In genomic region chr18:49723648-49724180, GRCh38 we compare ENCODE assay signal across 10 cellular contexts.
DNase-seq lines count a peak whose midpoint lies in the region; ATAC-seq, FAIRE-seq and TF ChIP-seq lines count a peak whose summit lies in the region.
"Had no signal": no experiment of that assay in that cellular context is flagged by ENCODE, and none has a peak within 500 bp of the region (broad histone marks: within the 10 kb centered on the region; RNA-seq: fewer than 3 reads in every experiment).

No MANE protein-coding gene starts in this region.

- no peak for TF ChIP-seq CTCF in GM20000 (IDR thresholded peaks at IDR 0.05; ENCODE audit: extremely low read depth, missing control alignments)
- TF ChIP-seq CTCF in keratinocyte (optimal IDR thresholded peaks at IDR 0.05 in 1 of 3, IDR thresholded peaks at IDR 0.05 in 1 of 3, conservative IDR thresholded peaks at IDR 0.05 in 1 of 3; ENCODE audit: extremely low read depth in 1 of 3, insufficient read depth in 2 of 3, low read length in 3 of 3) = no peak

- H3K4me3 ChIP-seq in keratinocyte (ENCODE audit: control insufficient read depth in 2 of 3, extremely low read depth in 1 of 3, insufficient read depth in 2 of 3, low read depth in 1 of 3, low read length in 3 of 3) = no peak overlapping the region
- H3K4me3 ChIP-seq: cardiac muscle cell had no signal

- peak overlapping the region; percentile 65 for H3K27ac ChIP-seq in keratinocyte (ENCODE audit: control insufficient read depth, insufficient read depth, low read length)
- H3K27ac ChIP-seq: cardiac muscle cell had no signal

- H2AFZ ChIP-seq in keratinocyte (ENCODE audit: control insufficient read depth, low read length) = peak overlapping the region; percentile 39

- H3K27me3 ChIP-seq in keratinocyte (ENCODE audit: control insufficient read depth, extremely low read depth, insufficient read depth, low read length) = no peaks in the 10 kb centered on the region
- H3K27me3 ChIP-seq: cardiac muscle cell had no signal

- H4K20me1 ChIP-seq in keratinocyte (ENCODE audit: control insufficient read depth, extremely low read depth, insufficient read depth, low read length) = no peaks in the 10 kb centered on the region

- peak overlapping the region; percentile 67 for H3K9ac ChIP-seq in keratinocyte (ENCODE audit: control insufficient read depth, extremely low read depth, insufficient read depth, low read length)

- H3K4me1 ChIP-seq in keratinocyte (ENCODE audit: control insufficient read depth, extremely low read depth, insufficient read depth, low read length) = peaks cover 20% of the 10 kb centered on the region

- H3K9me3 ChIP-seq in keratinocyte (ENCODE audit: control insufficient read depth, low read depth, low read length) = no peaks in the 10 kb centered on the region

- no peak for ATAC-seq in GM19328 (IDR thresholded peaks at IDR 0.05; ENCODE audit: unreplicated experiment)
- no peak for ATAC-seq in HG02571 (IDR thresholded peaks at IDR 0.05; ENCODE audit: unreplicated experiment)

- DNase-seq in A172 (ENCODE audit: low spot score) (peak; percentile 90), GM20000 (ENCODE audit: low spot score) (peak; percentile 16), SW480 (ENCODE audit: low spot score) (peak; percentile 75), keratinocyte (ENCODE audit: low read depth, low spot score) (no peak), ecto neural progenitor cell (ENCODE audit: low spot score) (no peak), HK-2 (ENCODE audit: unreplicated experiment) (no peak)
- DNase-seq: CD4-positive, alpha-beta memory T cell had no signal

- dilution Hi-C loops in keratinocyte (cut with MboI; ENCODE audit: extremely low pct_ligation_motif_present, low sequenced_read_pairs) = no loop called here

- FAIRE-seq in keratinocyte (lab: Jason Lieb, UNC) = peak; percentile 95

- peak overlapping the region; percentile 69 for H3K4me2 ChIP-seq in keratinocyte (ENCODE audit: control insufficient read depth, extremely low read depth, insufficient read depth, low read depth, low read length)

- H3K36me3 ChIP-seq in keratinocyte (ENCODE audit: control insufficient read depth in 2 of 2, extremely low read depth in 1 of 2, insufficient read depth in 2 of 2, low read length in 2 of 2) = no peaks in the 10 kb centered on the region
- H3K36me3 ChIP-seq: cardiac muscle cell had no signal

- no peaks in the 10 kb centered on the region for H3K9me1 ChIP-seq in keratinocyte (ENCODE audit: control insufficient read depth, extremely low read depth, insufficient read depth, low read length)

- H3K79me2 ChIP-seq in keratinocyte (ENCODE audit: control insufficient read depth, insufficient read depth, low read length) = no peaks in the 10 kb centered on the region

Comparison
In these comparisons a context has a peak if more than half of its experiments do, and no peak if none do; other contexts are left out.
1. DNase-seq: peak in A172 (single experiment), GM20000 (single experiment) and SW480 (single experiment); none in keratinocyte (single experiment), ecto neural progenitor cell (single experiment) and HK-2 (single experiment).